In the genomic region with DNA sequence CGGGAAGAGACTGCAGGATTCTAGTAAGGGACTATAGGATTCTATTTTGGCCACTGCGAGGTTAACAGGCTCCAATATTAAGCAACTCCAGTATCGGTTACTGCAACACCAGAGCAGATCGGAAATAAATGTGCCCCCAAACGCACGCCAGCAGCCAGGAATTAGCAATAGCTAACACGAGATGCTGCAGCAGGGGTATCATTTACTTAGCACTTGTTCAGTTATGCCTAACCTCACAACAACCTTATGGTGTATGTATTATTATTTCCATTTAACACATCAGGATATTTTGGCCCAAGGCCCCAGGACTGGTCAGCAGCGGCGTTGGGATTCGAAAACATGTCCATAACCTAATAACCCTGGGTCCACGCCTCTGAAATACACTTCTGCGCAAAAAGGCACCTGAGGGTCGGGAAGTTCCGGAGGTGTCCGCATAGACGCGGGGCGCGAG, we compare ENCODE assay signal across 8 cellular contexts. TPM values are rescaled to one million over a fixed set of nuclear protein-coding genes. Genes with fewer than 3 reads are reported as not detected.
DNase-seq lines count a peak whose midpoint lies in the region; ATAC-seq and TF ChIP-seq lines count a peak whose summit lies in the region.

No MANE protein-coding gene starts in this region.

- ATAC-seq in GM18909 (IDR thresholded peaks at IDR 0.05; ENCODE audit: poor library complexity, unreplicated experiment) = peak; percentile 9
- ATAC-seq in activated CD8-positive, alpha-beta T cell treated with anti-CD3 and anti-CD28 coated beads for 36 hours = peak; percentile 5

- peak overlapping the region; percentile 84 for H3K4me3 Mint-ChIP-seq in activated CD8-positive, alpha-beta T cell treated with anti-CD3 and anti-CD28 coated beads for 36 hours

- peaks cover 17% of the 10 kb centered on the region for H3K36me3 Mint-ChIP-seq in activated CD8-positive, alpha-beta T cell treated with anti-CD3 and anti-CD28 coated beads for 36 hours (ENCODE audit: low read depth)

- in situ Hi-C loops in KBM-7 (cut with MboI; ENCODE audit: low pct_unique_long_range_greater_than_20kb, low sequenced_read_pairs) = no loop called here

- DNase-seq in BJ (ENCODE audit: low read depth) (no peak), KBM-7 (peak; percentile 61), foreskin fibroblast (peak; percentile 21 to 57), osteoblast (ENCODE audit: insufficient read length, low spot score, missing footprints) (peak; percentile 72), NCI-H1092 treated with DMSO at 0.1 percent for 48 hours (lab: John Stamatoyannopoulos, UW) (no peak), NCI-H2107 (lab: John Stamatoyannopoulos, UW) (no peak)
- DNase-seq in activated CD8-positive, alpha-beta T cell treated with anti-CD3 and anti-CD28 coated beads for 36 hours = peak; percentile 38

- H3K79me2 ChIP-seq in osteoblast (ENCODE audit: insufficient read depth, low read length) = peaks cover 49% of the 10 kb centered on the region

- peak overlapping the region; percentile 53 for H2AFZ ChIP-seq in osteoblast (ENCODE audit: low read length)

- H3K4me2 ChIP-seq in osteoblast (ENCODE audit: insufficient read depth, low read length) = peak overlapping the region; percentile 99

- peaks cover 25% of the 10 kb centered on the region for H3K4me1 Mint-ChIP-seq in activated CD8-positive, alpha-beta T cell treated with anti-CD3 and anti-CD28 coated beads for 36 hours (ENCODE audit: low read depth)

- peak overlapping the region; percentile 90 for H3K27ac Mint-ChIP-seq in activated CD8-positive, alpha-beta T cell treated with anti-CD3 and anti-CD28 coated beads for 36 hours

- peak overlapping the region; percentile 26 for H3K27ac ChIP-seq in osteoblast (ENCODE audit: low read depth, low read length)

- TF ChIP-seq CTCF in BJ (IDR thresholded peaks at IDR 0.05; ENCODE audit: insufficient read depth, low read depth, low read length) (no peak), foreskin fibroblast (IDR thresholded peaks at IDR 0.05; ENCODE audit: low read depth, low read length) (no peak), osteoblast (IDR thresholded peaks at IDR 0.05; ENCODE audit: extremely low read depth, low read depth, low read length) (no peak)
- TF ChIP-seq CTCF in activated CD8-positive, alpha-beta T cell treated with anti-CD3 and anti-CD28 coated beads for 36 hours (IDR thresholded peaks at IDR 0.05) = no peak

- H4K20me1 ChIP-seq in osteoblast (ENCODE audit: insufficient read depth, low read length) = peaks cover 8% of the 10 kb centered on the region

- H3K4me1 ChIP-seq in osteoblast (ENCODE audit: insufficient read depth, low read length) = peaks cover 16% of the 10 kb centered on the region

- H3K4me3 ChIP-seq in BJ (ENCODE audit: low read depth, low read length) = peak overlapping the region; percentile 81
- H3K4me3 ChIP-seq in foreskin fibroblast (ENCODE audit: low read depth in 1 of 2, low read length in 2 of 2) = peak overlapping the region; percentile 82 to 83
- H3K4me3 ChIP-seq in osteoblast (ENCODE audit: insufficient read depth, low read length) = peak overlapping the region; percentile 84

- H3K27me3 ChIP-seq in BJ (ENCODE audit: control insufficient read depth, insufficient read depth, low read length) (no peaks in the 10 kb centered on the region), osteoblast (ENCODE audit: insufficient read depth, low read length) (no peaks in the 10 kb centered on the region)

- intact Hi-C loops in activated CD8-positive, alpha-beta T cell treated with anti-CD3 and anti-CD28 coated beads for 36 hours (cut with micrococcal nuclease) = loop anchor here (10.0 kb wide), 1 partner anchor 139 kb away; no protein-coding TSS in a partner anchor

- H3K27me3 Mint-ChIP-seq in activated CD8-positive, alpha-beta T cell treated with anti-CD3 and anti-CD28 coated beads for 36 hours = no peaks in the 10 kb centered on the region

- no peaks in the 10 kb centered on the region for H3K36me3 ChIP-seq in BJ (ENCODE audit: control insufficient read depth, insufficient read depth, low read length)
- H3K36me3 ChIP-seq in osteoblast (ENCODE audit: insufficient read depth, low read length) = no peaks in the 10 kb centered on the region

- CTCF ChIA-PET in BJ (lab: Yijun Ruan, JAX) = interaction anchor here (1.2 to 2.3 kb wide), 2 partner anchors 19 to 82 kb away, joined by 3 to 8 read pairs; no protein-coding TSS in a partner anchor
- CTCF ChIA-PET in activated CD8-positive, alpha-beta T cell treated with anti-CD3 and anti-CD28 coated beads for 36 hours (lab: Charles Lee) = interaction anchor here (1.5 to 2.0 kb wide), 2 partner anchors 82 to 239 kb away, joined by 5 to 10 read pairs; a partner anchor contains a TSS

- POLR2A ChIA-PET in BJ (lab: Charles Lee) = interaction anchor here (0.9 kb wide), 1 partner anchor 9 kb away, joined by 3 read pairs; no protein-coding TSS in a partner anchor
- POLR2A ChIA-PET in activated CD8-positive, alpha-beta T cell treated with anti-CD3 and anti-CD28 coated beads for 36 hours (lab: Charles Lee) = interaction anchor here (0.7 to 1.0 kb wide), 2 partner anchors 56 to 103 kb away, joined by 3 read pairs; no protein-coding TSS in a partner anchor

- H3K9me3 ChIP-seq in osteoblast (ENCODE audit: low read depth, low read length) = no peaks in the 10 kb centered on the region

- peaks cover 2% of the 10 kb centered on the region for H3K9me3 Mint-ChIP-seq in activated CD8-positive, alpha-beta T cell treated with anti-CD3 and anti-CD28 coated beads for 36 hours

RNA-seq across cellular contexts. Expression of a gene that starts 0.8 kb away (rescaled TPM):
- polyA plus RNA-seq in BJ (2011; rRNA removed) = 4.9 and 7.5 TPM in 2 replicates
- polyA minus RNA-seq in BJ (2011; rRNA and poly(A)+ RNA removed) = 3.0 and 6.1 TPM in 2 replicates
- total RNA-seq in activated CD8-positive, alpha-beta T cell treated with anti-CD3 and anti-CD28 coated beads for 36 hours = 10 to 100 TPM; 12.4 to 13.4 TPM
- total RNA-seq in osteoblast = 14.5 and 16.8 TPM in 2 replicates

Comparison
In these comparisons a context has a peak if more than half of its experiments do, and no peak if none do; other contexts are left out.
1. DNase-seq: peak in KBM-7 (single experiment), activated CD8-positive, alpha-beta T cell treated with anti-CD3 and anti-CD28 coated beads for 36 hours (single experiment), foreskin fibroblast (2 of 2) and osteoblast (single experiment); none in BJ (single experiment), NCI-H1092 treated with DMSO at 0.1 percent for 48 hours (single experiment) and NCI-H2107 (single experiment).
2. Peak in every context shown above with its lines, with median percentiles within 50 percentile points of each other: H3K4me3 ChIP-seq.